27 cellular contexts compared by ENCODE assay signal in the genomic region with DNA sequence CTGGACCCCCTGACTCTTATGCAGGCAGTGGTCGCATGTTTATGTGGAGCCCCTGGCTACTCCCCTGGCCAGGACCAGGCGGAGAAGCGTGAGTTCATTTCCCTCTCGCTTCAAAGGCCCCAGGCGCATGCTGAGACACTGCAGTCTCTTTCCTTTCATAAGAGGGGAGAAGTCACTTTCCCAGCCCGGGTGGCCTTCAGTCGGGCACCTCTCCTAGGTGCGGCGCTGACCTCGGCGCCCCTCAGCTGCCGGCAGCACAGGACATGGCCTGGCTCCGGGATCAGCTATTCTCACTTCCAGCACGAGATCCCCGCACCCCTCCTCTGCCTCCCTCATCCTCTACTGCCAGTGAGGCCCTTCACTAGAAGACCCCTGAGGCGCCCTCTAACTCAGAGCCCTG.
"Had no signal": no experiment of that assay in that cellular context is flagged by ENCODE, and none has a peak within 500 bp of the region (broad histone marks: within the 10 kb centered on the region; RNA-seq: fewer than 3 reads in every experiment).

No MANE protein-coding gene starts in this region.

- H3K4me1 Mint-ChIP-seq: naive B cell; naive thymus-derived CD8-positive, alpha-beta T cell; neural crest cell; stimulated activated effector memory CD8-positive, alpha-beta T cell treated with anti-CD3 and anti-CD28 coated beads, Interleukin-12 subunit alpha, Interleukin-12 subunit beta, amount 100 ng/mL, for 72 hours; stimulated activated naive B cell treated with anti-CD40 and anti-IgM and Interleukin-4, amounts not matched to agents 10 μg/mL and 1 μg/mL and 100 μg/mL, for 72 hours had no signal

- H3K4me1 ChIP-seq: pancreas, prostate gland, right lobe of liver, stomach, tibial artery, transverse colon, vagina had no signal

- H3K36me3 Mint-ChIP-seq: naive B cell; naive thymus-derived CD8-positive, alpha-beta T cell; natural killer cell treated with Interleukin-12 subunit alpha and Interleukin-12 subunit beta and Interleukin-15 and Interleukin-18, amount 100 ng/mL, for 72 hours; stimulated activated effector memory CD8-positive, alpha-beta T cell treated with anti-CD3 and anti-CD28 coated beads, Interleukin-12 subunit alpha, Interleukin-12 subunit beta, amount 100 ng/mL, for 72 hours; stimulated activated naive B cell treated with anti-CD40 and anti-IgM and Interleukin-4, amounts not matched to agents 10 μg/mL and 1 μg/mL and 100 μg/mL, for 72 hours; type B pancreatic cell had no signal

- H3K27me3 ChIP-seq: pancreas, right lobe of liver, sigmoid colon, stomach, tibial artery, transverse colon, vagina had no signal

- H3K27ac Mint-ChIP-seq: naive thymus-derived CD8-positive, alpha-beta T cell; natural killer cell treated with Interleukin-12 subunit alpha and Interleukin-12 subunit beta and Interleukin-15 and Interleukin-18, amount 100 ng/mL, for 72 hours; nephron progenitor cell; stimulated activated effector memory CD8-positive, alpha-beta T cell treated with anti-CD3 and anti-CD28 coated beads, Interleukin-12 subunit alpha, Interleukin-12 subunit beta, amount 100 ng/mL, for 72 hours; stimulated activated naive B cell treated with anti-CD40 and anti-IgM and Interleukin-4, amounts not matched to agents 10 μg/mL and 1 μg/mL and 100 μg/mL, for 72 hours; stimulated activated naive CD8-positive, alpha-beta T cell treated with anti-CD3 and anti-CD28 coated beads, Interleukin-15, Interleukin-2, amounts not matched to agents 100 ng/mL and 50 ng/mL, for 24 hours had no signal

- H3K27me3 Mint-ChIP-seq: stimulated activated naive CD8-positive, alpha-beta T cell treated with anti-CD3 and anti-CD28 coated beads, Interleukin-15, Interleukin-2, amounts not matched to agents 100 ng/mL and 50 ng/mL, for 24 hours had no signal

- DNase-seq: naive B cell; naive thymus-derived CD8-positive, alpha-beta T cell; nephron progenitor cell; occipital lobe; pancreas; retina; right cardiac atrium; right lobe of liver; sigmoid colon; small intestine; stimulated activated CD4-positive, alpha-beta T cell treated with anti-CD3 and anti-CD28 coated beads, Interleukin-15, amount 100 ng/mL, for 24 hours; stimulated activated CD4-positive, alpha-beta T cell treated with anti-CD3 and anti-CD28 coated beads, Interleukin-2, amount 100 ng/mL, for 24 hours; stimulated activated CD4-positive, alpha-beta T cell treated with anti-CD3 and anti-CD28 coated beads, Interleukin-2, amount 100 ng/mL, for 48 hours; stimulated activated CD4-positive, alpha-beta T cell treated with anti-CD3 and anti-CD28 coated beads, Interleukin-4, amount 100 ng/mL, for 24 hours; stimulated activated naive B cell treated with anti-CD40 and anti-IgM and Interleukin-4, amounts not matched to agents 10 μg/mL and 1 μg/mL and 100 μg/mL, for 72 hours; stimulated activated naive CD4-positive, alpha-beta T cell treated with Interleukin-2 at 50 U/mL for 16 hours; stomach; tibial artery; transverse colon had no signal

- H3K9me3 ChIP-seq: pancreas, prostate gland, right lobe of liver, sigmoid colon, stomach, thoracic aorta, tibial artery, transverse colon, vagina had no signal

- H3K4me3 ChIP-seq: pancreas, prostate gland, right lobe of liver, sigmoid colon, stomach, thoracic aorta, tibial artery, transverse colon, vagina had no signal

- H3K36me3 ChIP-seq: pancreas, prostate gland, right lobe of liver, sigmoid colon, stomach, thoracic aorta, tibial artery, transverse colon, vagina had no signal

- H3K9me3 Mint-ChIP-seq: naive B cell; naive thymus-derived CD8-positive, alpha-beta T cell; natural killer cell treated with Interleukin-12 subunit alpha and Interleukin-12 subunit beta and Interleukin-15 and Interleukin-18, amount 100 ng/mL, for 72 hours; nephron progenitor cell; neural crest cell; stimulated activated effector memory CD8-positive, alpha-beta T cell treated with anti-CD3 and anti-CD28 coated beads, Interleukin-12 subunit alpha, Interleukin-12 subunit beta, amount 100 ng/mL, for 72 hours; stimulated activated naive B cell treated with anti-CD40 and anti-IgM and Interleukin-4, amounts not matched to agents 10 μg/mL and 1 μg/mL and 100 μg/mL, for 72 hours; stimulated activated naive CD8-positive, alpha-beta T cell treated with anti-CD3 and anti-CD28 coated beads, Interleukin-15, Interleukin-2, amounts not matched to agents 100 ng/mL and 50 ng/mL, for 24 hours; type B pancreatic cell had no signal

- H3K4me3 Mint-ChIP-seq: naive B cell; naive thymus-derived CD8-positive, alpha-beta T cell; natural killer cell treated with Interleukin-12 subunit alpha and Interleukin-12 subunit beta and Interleukin-15 and Interleukin-18, amount 100 ng/mL, for 72 hours; nephron progenitor cell; neural crest cell; stimulated activated effector memory CD8-positive, alpha-beta T cell treated with anti-CD3 and anti-CD28 coated beads, Interleukin-12 subunit alpha, Interleukin-12 subunit beta, amount 100 ng/mL, for 72 hours; stimulated activated naive B cell treated with anti-CD40 and anti-IgM and Interleukin-4, amounts not matched to agents 10 μg/mL and 1 μg/mL and 100 μg/mL, for 72 hours; stimulated activated naive CD8-positive, alpha-beta T cell treated with anti-CD3 and anti-CD28 coated beads, Interleukin-15, Interleukin-2, amounts not matched to agents 100 ng/mL and 50 ng/mL, for 24 hours; type B pancreatic cell had no signal

- H3K27ac ChIP-seq: pancreas, prostate gland, right lobe of liver, sigmoid colon, stomach, thoracic aorta, tibial artery, transverse colon, vagina had no signal
